1 cellular context compared by ENCODE assay signal in the genomic region with DNA sequence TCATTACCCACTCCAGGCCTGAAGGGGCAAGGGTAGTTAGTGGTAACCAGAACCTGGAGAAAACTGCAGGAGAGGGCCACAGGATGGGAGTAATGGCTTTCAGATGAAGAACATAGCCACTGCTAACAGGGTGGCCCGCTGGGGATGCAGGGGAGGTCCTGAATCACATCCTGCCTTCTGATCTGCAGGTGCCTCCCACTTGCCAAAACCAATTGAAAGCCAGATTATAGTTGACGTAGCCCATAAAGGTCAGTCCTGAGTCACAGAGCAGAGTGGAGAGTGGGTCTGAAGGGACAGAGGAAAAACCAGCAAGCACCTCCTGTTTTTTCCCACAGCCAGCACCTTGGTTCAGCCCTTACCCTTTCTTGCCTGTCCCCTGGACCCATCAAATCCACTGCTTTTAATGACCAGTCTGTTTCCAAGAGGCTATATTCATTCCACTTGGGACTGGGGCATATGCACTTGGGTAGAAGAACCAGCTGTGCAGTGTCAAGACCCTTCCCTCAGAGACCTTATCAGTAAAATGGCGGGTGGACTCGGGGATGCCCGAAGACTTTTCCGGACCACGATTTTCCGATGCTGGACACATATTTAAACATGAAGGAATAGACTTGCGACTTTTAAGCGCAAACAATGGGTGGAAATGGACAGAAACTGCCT.
TF ChIP-seq lines count a peak whose summit lies in the region.

No MANE protein-coding gene starts in this region.

TF ChIP-seq in GM23338, 12 proteins besides CTCF, POLR2A, EP300 and RAD21 (continued from another document):
- TF ChIP-seq, protein P1, sequence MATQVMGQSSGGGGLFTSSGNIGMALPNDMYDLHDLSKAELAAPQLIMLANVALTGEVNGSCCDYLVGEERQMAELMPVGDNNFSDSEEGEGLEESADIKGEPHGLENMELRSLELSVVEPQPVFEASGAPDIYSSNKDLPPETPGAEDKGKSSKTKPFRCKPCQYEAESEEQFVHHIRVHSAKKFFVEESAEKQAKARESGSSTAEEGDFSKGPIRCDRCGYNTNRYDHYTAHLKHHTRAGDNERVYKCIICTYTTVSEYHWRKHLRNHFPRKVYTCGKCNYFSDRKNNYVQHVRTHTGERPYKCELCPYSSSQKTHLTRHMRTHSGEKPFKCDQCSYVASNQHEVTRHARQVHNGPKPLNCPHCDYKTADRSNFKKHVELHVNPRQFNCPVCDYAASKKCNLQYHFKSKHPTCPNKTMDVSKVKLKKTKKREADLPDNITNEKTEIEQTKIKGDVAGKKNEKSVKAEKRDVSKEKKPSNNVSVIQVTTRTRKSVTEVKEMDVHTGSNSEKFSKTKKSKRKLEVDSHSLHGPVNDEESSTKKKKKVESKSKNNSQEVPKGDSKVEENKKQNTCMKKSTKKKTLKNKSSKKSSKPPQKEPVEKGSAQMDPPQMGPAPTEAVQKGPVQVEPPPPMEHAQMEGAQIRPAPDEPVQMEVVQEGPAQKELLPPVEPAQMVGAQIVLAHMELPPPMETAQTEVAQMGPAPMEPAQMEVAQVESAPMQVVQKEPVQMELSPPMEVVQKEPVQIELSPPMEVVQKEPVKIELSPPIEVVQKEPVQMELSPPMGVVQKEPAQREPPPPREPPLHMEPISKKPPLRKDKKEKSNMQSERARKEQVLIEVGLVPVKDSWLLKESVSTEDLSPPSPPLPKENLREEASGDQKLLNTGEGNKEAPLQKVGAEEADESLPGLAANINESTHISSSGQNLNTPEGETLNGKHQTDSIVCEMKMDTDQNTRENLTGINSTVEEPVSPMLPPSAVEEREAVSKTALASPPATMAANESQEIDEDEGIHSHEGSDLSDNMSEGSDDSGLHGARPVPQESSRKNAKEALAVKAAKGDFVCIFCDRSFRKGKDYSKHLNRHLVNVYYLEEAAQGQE (IDR thresholded peaks at IDR 0.05; ENCODE audit: unreplicated experiment), result no peak
- TF ChIP-seq EZH2 (IDR thresholded peaks at IDR 0.05; ENCODE audit: low read depth, unreplicated experiment) (no peak), JUNB (IDR thresholded peaks at IDR 0.05; ENCODE audit: unreplicated experiment) (no peak), CREB1 (CRISPR knock-in tag; IDR thresholded peaks at IDR 0.05; ENCODE audit: low read depth) (no peak), STAT1 (IDR thresholded peaks at IDR 0.05; ENCODE audit: unreplicated experiment) (no peak), ZNF114 (CRISPR knock-in tag; IDR thresholded peaks at IDR 0.05) (no peak), POLR2AphosphoS5 (IDR thresholded peaks at IDR 0.05; ENCODE audit: low read depth) (no peak), NANOG (IDR thresholded peaks at IDR 0.05; ENCODE audit: borderline replicate concordance) (no peak), ZNF331 (CRISPR knock-in tag; IDR thresholded peaks at IDR 0.05; ENCODE audit: low read depth) (no peak)
- TF ChIP-seq, protein P2, sequence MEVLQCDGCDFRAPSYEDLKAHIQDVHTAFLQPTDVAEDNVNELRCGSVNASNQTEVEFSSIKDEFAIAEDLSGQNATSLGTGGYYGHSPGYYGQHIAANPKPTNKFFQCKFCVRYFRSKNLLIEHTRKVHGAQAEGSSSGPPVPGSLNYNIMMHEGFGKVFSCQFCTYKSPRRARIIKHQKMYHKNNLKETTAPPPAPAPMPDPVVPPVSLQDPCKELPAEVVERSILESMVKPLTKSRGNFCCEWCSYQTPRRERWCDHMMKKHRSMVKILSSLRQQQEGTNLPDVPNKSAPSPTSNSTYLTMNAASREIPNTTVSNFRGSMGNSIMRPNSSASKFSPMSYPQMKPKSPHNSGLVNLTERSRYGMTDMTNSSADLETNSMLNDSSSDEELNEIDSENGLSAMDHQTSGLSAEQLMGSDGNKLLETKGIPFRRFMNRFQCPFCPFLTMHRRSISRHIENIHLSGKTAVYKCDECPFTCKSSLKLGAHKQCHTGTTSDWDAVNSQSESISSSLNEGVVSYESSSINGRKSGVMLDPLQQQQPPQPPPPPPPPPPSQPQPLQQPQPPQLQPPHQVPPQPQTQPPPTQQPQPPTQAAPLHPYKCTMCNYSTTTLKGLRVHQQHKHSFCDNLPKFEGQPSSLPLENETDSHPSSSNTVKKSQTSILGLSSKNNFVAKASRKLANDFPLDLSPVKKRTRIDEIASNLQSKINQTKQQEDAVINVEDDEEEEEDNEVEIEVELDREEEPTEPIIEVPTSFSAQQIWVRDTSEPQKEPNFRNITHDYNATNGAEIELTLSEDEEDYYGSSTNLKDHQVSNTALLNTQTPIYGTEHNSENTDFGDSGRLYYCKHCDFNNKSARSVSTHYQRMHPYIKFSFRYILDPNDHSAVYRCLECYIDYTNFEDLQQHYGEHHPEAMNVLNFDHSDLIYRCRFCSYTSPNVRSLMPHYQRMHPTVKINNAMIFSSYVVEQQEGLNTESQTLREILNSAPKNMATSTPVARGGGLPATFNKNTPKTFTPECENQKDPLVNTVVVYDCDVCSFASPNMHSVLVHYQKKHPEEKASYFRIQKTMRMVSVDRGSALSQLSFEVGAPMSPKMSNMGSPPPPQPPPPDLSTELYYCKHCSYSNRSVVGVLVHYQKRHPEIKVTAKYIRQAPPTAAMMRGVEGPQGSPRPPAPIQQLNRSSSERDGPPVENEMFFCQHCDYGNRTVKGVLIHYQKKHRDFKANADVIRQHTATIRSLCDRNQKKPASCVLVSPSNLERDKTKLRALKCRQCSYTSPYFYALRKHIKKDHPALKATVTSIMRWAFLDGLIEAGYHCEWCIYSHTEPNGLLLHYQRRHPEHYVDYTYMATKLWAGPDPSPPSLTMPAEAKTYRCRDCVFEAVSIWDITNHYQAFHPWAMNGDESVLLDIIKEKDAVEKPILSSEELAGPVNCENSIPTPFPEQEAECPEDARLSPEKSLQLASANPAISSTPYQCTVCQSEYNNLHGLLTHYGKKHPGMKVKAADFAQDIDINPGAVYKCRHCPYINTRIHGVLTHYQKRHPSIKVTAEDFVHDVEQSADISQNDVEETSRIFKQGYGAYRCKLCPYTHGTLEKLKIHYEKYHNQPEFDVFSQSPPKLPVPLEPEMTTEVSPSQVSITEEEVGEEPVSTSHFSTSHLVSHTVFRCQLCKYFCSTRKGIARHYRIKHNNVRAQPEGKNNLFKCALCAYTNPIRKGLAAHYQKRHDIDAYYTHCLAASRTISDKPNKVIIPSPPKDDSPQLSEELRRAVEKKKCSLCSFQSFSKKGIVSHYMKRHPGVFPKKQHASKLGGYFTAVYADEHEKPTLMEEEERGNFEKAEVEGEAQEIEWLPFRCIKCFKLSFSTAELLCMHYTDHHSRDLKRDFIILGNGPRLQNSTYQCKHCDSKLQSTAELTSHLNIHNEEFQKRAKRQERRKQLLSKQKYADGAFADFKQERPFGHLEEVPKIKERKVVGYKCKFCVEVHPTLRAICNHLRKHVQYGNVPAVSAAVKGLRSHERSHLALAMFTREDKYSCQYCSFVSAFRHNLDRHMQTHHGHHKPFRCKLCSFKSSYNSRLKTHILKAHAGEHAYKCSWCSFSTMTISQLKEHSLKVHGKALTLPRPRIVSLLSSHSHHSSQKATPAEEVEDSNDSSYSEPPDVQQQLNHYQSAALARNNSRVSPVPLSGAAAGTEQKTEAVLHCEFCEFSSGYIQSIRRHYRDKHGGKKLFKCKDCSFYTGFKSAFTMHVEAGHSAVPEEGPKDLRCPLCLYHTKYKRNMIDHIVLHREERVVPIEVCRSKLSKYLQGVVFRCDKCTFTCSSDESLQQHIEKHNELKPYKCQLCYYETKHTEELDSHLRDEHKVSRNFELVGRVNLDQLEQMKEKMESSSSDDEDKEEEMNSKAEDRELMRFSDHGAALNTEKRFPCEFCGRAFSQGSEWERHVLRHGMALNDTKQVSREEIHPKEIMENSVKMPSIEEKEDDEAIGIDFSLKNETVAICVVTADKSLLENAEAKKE (CRISPR knock-in tag; IDR thresholded peaks at IDR 0.05), result no peak
- TF ChIP-seq, protein P3, sequence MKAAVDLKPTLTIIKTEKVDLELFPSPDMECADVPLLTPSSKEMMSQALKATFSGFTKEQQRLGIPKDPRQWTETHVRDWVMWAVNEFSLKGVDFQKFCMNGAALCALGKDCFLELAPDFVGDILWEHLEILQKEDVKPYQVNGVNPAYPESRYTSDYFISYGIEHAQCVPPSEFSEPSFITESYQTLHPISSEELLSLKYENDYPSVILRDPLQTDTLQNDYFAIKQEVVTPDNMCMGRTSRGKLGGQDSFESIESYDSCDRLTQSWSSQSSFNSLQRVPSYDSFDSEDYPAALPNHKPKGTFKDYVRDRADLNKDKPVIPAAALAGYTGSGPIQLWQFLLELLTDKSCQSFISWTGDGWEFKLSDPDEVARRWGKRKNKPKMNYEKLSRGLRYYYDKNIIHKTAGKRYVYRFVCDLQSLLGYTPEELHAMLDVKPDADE (IDR thresholded peaks at IDR 0.05), result no peak
